Comparison of ENCODE assay signal across 1 cellular context in the genomic region with DNA sequence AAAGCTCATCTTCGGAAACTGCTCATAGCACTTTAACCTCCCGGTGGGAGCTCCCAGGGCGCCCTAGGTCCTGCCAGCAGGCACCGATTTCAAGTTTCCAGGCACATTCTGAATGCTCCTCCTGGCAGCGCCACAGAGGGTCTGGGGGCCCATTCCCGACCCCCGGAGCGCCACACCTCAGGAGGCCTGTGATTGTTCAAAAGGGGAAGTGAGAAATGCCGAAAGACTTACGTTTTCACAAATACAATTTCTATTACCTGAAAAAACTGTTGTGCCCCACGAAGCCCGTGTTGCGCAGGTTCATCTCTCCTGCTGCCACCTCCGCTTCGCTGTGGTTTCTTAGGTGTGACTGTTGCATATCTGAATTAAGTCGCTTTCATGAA.
TF ChIP-seq lines count a peak whose summit lies in the region.

No MANE protein-coding gene starts in this region.

TF ChIP-seq in HepG2, 621 proteins besides CTCF, POLR2A, EP300 and RAD21 (continues in another document):
- TF ChIP-seq ZNF616 (CRISPR knock-in tag; IDR thresholded peaks at IDR 0.05; ENCODE audit: low read depth) = no peak
- TF ChIP-seq ZNF503 (CRISPR knock-in tag; IDR thresholded peaks at IDR 0.05) = 0 out of 2 replicates have a peak, but pooled peaks have one; percentile 0
- TF ChIP-seq, protein P1, sequence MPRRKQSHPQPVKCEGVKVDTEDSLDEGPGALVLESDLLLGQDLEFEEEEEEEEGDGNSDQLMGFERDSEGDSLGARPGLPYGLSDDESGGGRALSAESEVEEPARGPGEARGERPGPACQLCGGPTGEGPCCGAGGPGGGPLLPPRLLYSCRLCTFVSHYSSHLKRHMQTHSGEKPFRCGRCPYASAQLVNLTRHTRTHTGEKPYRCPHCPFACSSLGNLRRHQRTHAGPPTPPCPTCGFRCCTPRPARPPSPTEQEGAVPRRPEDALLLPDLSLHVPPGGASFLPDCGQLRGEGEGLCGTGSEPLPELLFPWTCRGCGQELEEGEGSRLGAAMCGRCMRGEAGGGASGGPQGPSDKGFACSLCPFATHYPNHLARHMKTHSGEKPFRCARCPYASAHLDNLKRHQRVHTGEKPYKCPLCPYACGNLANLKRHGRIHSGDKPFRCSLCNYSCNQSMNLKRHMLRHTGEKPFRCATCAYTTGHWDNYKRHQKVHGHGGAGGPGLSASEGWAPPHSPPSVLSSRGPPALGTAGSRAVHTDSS (CRISPR knock-in tag; conservative IDR thresholded peaks at IDR 0.05) = 0 out of 2 replicates have a peak, but pooled peaks have one; percentile 11
- TF ChIP-seq NRL (CRISPR knock-in tag; IDR thresholded peaks at IDR 0.05; ENCODE audit: borderline replicate concordance) = 0 out of 2 replicates have a peak, but pooled peaks have one; percentile 9
- TF ChIP-seq ZNF749 (CRISPR knock-in tag; IDR thresholded peaks at IDR 0.05; ENCODE audit: borderline replicate concordance) = peak; percentile 8; the same call in 1 of the 2 replicates
- peak; percentile 12; the same call in 1 of the 2 replicates for TF ChIP-seq ZNF501 (CRISPR knock-in tag; IDR thresholded peaks at IDR 0.05)
- TF ChIP-seq, protein P2, sequence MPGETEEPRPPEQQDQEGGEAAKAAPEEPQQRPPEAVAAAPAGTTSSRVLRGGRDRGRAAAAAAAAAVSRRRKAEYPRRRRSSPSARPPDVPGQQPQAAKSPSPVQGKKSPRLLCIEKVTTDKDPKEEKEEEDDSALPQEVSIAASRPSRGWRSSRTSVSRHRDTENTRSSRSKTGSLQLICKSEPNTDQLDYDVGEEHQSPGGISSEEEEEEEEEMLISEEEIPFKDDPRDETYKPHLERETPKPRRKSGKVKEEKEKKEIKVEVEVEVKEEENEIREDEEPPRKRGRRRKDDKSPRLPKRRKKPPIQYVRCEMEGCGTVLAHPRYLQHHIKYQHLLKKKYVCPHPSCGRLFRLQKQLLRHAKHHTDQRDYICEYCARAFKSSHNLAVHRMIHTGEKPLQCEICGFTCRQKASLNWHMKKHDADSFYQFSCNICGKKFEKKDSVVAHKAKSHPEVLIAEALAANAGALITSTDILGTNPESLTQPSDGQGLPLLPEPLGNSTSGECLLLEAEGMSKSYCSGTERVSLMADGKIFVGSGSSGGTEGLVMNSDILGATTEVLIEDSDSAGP (CRISPR knock-in tag; IDR thresholded peaks at IDR 0.05; ENCODE audit: borderline replicate concordance) = peak; percentile 3; the same call in 1 of the 2 replicates
- TF ChIP-seq, protein P3, sequence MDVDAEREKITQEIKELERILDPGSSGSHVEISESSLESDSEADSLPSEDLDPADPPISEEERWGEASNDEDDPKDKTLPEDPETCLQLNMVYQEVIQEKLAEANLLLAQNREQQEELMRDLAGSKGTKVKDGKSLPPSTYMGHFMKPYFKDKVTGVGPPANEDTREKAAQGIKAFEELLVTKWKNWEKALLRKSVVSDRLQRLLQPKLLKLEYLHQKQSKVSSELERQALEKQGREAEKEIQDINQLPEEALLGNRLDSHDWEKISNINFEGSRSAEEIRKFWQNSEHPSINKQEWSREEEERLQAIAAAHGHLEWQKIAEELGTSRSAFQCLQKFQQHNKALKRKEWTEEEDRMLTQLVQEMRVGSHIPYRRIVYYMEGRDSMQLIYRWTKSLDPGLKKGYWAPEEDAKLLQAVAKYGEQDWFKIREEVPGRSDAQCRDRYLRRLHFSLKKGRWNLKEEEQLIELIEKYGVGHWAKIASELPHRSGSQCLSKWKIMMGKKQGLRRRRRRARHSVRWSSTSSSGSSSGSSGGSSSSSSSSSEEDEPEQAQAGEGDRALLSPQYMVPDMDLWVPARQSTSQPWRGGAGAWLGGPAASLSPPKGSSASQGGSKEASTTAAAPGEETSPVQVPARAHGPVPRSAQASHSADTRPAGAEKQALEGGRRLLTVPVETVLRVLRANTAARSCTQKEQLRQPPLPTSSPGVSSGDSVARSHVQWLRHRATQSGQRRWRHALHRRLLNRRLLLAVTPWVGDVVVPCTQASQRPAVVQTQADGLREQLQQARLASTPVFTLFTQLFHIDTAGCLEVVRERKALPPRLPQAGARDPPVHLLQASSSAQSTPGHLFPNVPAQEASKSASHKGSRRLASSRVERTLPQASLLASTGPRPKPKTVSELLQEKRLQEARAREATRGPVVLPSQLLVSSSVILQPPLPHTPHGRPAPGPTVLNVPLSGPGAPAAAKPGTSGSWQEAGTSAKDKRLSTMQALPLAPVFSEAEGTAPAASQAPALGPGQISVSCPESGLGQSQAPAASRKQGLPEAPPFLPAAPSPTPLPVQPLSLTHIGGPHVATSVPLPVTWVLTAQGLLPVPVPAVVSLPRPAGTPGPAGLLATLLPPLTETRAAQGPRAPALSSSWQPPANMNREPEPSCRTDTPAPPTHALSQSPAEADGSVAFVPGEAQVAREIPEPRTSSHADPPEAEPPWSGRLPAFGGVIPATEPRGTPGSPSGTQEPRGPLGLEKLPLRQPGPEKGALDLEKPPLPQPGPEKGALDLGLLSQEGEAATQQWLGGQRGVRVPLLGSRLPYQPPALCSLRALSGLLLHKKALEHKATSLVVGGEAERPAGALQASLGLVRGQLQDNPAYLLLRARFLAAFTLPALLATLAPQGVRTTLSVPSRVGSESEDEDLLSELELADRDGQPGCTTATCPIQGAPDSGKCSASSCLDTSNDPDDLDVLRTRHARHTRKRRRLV (CRISPR knock-in tag; IDR thresholded peaks at IDR 0.05) = peak; percentile 2; the same call in 1 of the 2 replicates
- 0 out of 2 replicates have a peak, but pooled peaks have one; percentile 9 for TF ChIP-seq ZNF598 (CRISPR knock-in tag; IDR thresholded peaks at IDR 0.05; ENCODE audit: borderline replicate concordance)
- TF ChIP-seq, protein P4, sequence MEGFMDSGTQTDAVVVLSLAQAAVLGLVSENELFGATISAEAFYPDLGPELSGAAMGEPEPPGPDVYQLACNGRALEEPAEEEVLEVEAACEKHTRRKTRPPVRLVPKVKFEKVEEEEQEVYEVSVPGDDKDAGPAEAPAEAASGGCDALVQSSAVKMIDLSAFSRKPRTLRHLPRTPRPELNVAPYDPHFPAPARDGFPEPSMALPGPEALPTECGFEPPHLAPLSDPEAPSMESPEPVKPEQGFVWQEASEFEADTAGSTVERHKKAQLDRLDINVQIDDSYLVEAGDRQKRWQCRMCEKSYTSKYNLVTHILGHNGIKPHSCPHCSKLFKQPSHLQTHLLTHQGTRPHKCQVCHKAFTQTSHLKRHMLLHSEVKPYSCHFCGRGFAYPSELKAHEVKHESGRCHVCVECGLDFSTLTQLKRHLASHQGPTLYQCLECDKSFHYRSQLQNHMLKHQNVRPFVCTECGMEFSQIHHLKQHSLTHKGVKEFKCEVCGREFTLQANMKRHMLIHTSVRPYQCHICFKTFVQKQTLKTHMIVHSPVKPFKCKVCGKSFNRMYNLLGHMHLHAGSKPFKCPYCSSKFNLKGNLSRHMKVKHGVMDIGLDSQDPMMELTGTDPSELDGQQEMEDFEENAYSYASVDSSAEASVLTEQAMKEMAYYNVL (CRISPR knock-in tag; IDR thresholded peaks at IDR 0.05; ENCODE audit: borderline replicate concordance) = no peak
- TF ChIP-seq ZNF280D (CRISPR knock-in tag; IDR thresholded peaks at IDR 0.05) = no peak
- TF ChIP-seq CENPT (CRISPR knock-in tag; IDR thresholded peaks at IDR 0.05; ENCODE audit: low read depth) = peak; percentile 7; the same call in 1 of the 2 replicates
- peak; percentile 13; the same call in 1 of the 2 replicates for TF ChIP-seq HOXA9 (CRISPR knock-in tag; IDR thresholded peaks at IDR 0.05; ENCODE audit: borderline replicate concordance)
- TF ChIP-seq EHMT2 (IDR thresholded peaks at IDR 0.05; ENCODE audit: borderline replicate concordance, low read depth, low read length) = peak; percentile 82; the same call in 1 of the 2 replicates
- peak; percentile 14; the same call in 1 of the 2 replicates for TF ChIP-seq TP53 (CRISPR knock-in tag; conservative IDR thresholded peaks at IDR 0.05)
- peak; percentile 10; the same call in 1 of the 2 replicates for TF ChIP-seq ZC3H13 (CRISPR knock-in tag; IDR thresholded peaks at IDR 0.05)
- no peak for TF ChIP-seq ARNT2 (CRISPR knock-in tag; IDR thresholded peaks at IDR 0.05; ENCODE audit: low read depth)
- TF ChIP-seq SUZ12 (IDR thresholded peaks at IDR 0.05; ENCODE audit: low read depth, low read length) = no peak
- no peak for TF ChIP-seq DMAP1 (CRISPR knock-in tag; IDR thresholded peaks at IDR 0.05)
- no peak for TF ChIP-seq ARID2 (CRISPR knock-in tag; IDR thresholded peaks at IDR 0.05; ENCODE audit: borderline replicate concordance)
- 0 out of 2 replicates have a peak, but pooled peaks have one; percentile 0 for TF ChIP-seq REL (CRISPR knock-in tag; conservative IDR thresholded peaks at IDR 0.05)
- TF ChIP-seq ZNF17 (CRISPR knock-in tag; IDR thresholded peaks at IDR 0.05) = peak; percentile 18; the same call in 1 of the 2 replicates
- TF ChIP-seq HOXA7 (CRISPR knock-in tag; IDR thresholded peaks at IDR 0.05) = peak; percentile 12; the same call in 1 of the 2 replicates
- TF ChIP-seq, protein P5, sequence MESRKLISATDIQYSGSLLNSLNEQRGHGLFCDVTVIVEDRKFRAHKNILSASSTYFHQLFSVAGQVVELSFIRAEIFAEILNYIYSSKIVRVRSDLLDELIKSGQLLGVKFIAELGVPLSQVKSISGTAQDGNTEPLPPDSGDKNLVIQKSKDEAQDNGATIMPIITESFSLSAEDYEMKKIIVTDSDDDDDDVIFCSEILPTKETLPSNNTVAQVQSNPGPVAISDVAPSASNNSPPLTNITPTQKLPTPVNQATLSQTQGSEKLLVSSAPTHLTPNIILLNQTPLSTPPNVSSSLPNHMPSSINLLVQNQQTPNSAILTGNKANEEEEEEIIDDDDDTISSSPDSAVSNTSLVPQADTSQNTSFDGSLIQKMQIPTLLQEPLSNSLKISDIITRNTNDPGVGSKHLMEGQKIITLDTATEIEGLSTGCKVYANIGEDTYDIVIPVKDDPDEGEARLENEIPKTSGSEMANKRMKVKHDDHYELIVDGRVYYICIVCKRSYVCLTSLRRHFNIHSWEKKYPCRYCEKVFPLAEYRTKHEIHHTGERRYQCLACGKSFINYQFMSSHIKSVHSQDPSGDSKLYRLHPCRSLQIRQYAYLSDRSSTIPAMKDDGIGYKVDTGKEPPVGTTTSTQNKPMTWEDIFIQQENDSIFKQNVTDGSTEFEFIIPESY (CRISPR knock-in tag; IDR thresholded peaks at IDR 0.05) = no peak
- no peak for TF ChIP-seq ZNF879 (CRISPR knock-in tag; IDR thresholded peaks at IDR 0.05)
- TF ChIP-seq EZH2 (conservative IDR thresholded peaks at IDR 0.05; ENCODE audit: low read depth, low read length) = peak; percentile 98
- TF ChIP-seq, protein P6, sequence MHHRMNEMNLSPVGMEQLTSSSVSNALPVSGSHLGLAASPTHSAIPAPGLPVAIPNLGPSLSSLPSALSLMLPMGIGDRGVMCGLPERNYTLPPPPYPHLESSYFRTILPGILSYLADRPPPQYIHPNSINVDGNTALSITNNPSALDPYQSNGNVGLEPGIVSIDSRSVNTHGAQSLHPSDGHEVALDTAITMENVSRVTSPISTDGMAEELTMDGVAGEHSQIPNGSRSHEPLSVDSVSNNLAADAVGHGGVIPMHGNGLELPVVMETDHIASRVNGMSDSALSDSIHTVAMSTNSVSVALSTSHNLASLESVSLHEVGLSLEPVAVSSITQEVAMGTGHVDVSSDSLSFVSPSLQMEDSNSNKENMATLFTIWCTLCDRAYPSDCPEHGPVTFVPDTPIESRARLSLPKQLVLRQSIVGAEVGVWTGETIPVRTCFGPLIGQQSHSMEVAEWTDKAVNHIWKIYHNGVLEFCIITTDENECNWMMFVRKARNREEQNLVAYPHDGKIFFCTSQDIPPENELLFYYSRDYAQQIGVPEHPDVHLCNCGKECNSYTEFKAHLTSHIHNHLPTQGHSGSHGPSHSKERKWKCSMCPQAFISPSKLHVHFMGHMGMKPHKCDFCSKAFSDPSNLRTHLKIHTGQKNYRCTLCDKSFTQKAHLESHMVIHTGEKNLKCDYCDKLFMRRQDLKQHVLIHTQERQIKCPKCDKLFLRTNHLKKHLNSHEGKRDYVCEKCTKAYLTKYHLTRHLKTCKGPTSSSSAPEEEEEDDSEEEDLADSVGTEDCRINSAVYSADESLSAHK (CRISPR knock-in tag; IDR thresholded peaks at IDR 0.05; ENCODE audit: borderline replicate concordance) = no peak
- peak; percentile 11; the same call in 1 of the 2 replicates for TF ChIP-seq ZNF33B (CRISPR knock-in tag; IDR thresholded peaks at IDR 0.05)
- TF ChIP-seq, protein P7, sequence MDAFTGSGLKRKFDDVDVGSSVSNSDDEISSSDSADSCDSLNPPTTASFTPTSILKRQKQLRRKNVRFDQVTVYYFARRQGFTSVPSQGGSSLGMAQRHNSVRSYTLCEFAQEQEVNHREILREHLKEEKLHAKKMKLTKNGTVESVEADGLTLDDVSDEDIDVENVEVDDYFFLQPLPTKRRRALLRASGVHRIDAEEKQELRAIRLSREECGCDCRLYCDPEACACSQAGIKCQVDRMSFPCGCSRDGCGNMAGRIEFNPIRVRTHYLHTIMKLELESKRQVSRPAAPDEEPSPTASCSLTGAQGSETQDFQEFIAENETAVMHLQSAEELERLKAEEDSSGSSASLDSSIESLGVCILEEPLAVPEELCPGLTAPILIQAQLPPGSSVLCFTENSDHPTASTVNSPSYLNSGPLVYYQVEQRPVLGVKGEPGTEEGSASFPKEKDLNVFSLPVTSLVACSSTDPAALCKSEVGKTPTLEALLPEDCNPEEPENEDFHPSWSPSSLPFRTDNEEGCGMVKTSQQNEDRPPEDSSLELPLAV (CRISPR knock-in tag; conservative IDR thresholded peaks at IDR 0.05; ENCODE audit: low read depth) = 0 out of 2 replicates have a peak, but pooled peaks have one; percentile 1
